Comparison of ENCODE assay signal across 1 cellular context in the genomic region with DNA sequence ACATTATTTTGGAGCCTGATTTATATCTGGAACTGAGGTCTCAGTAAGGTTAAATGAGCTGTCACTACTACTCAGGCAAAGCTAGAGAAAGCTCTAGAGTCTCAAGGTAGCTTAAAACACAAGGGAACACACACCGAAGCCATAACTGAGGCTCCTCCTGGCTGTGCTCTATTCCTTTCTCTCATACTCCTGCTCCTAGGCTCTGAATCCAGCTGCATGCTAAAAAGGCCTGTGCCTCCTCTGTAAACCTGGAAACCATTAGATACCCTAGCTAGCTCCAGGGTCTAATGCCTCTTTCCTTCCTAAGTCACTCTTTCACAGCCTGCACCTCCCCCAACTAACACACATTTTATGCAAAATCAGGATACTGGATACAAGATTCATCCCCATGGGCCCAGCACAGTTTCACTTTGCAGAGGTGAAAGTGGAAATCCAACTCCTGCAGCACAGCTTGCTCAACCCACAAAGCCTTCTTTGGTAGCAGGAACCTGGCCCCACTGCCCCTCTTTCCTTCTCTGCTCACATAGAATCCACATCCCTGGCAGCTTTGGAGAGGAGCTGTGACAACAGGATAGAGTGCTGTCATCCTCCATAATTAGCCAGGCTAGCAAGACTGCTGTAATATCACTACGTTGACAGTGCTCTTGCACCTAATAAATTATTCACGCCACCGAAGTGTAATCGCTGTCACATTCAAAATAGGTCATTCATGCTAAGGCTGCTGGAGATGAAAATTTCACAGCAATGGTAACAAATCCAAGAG.
TF ChIP-seq lines count a peak whose summit lies in the region.

No MANE protein-coding gene starts in this region.

TF ChIP-seq in HepG2, 621 proteins besides CTCF, POLR2A, EP300 and RAD21:
- TF ChIP-seq, protein P1, sequence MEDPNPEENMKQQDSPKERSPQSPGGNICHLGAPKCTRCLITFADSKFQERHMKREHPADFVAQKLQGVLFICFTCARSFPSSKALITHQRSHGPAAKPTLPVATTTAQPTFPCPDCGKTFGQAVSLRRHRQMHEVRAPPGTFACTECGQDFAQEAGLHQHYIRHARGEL (CRISPR knock-in tag; IDR thresholded peaks at IDR 0.05) = no peak
- TF ChIP-seq RFXANK (CRISPR knock-in tag; IDR thresholded peaks at IDR 0.05) = no peak
- TF ChIP-seq, protein P2, sequence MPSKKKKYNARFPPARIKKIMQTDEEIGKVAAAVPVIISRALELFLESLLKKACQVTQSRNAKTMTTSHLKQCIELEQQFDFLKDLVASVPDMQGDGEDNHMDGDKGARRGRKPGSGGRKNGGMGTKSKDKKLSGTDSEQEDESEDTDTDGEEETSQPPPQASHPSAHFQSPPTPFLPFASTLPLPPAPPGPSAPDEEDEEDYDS (CRISPR knock-in tag; IDR thresholded peaks at IDR 0.05) = no peak
- TF ChIP-seq, protein P3, sequence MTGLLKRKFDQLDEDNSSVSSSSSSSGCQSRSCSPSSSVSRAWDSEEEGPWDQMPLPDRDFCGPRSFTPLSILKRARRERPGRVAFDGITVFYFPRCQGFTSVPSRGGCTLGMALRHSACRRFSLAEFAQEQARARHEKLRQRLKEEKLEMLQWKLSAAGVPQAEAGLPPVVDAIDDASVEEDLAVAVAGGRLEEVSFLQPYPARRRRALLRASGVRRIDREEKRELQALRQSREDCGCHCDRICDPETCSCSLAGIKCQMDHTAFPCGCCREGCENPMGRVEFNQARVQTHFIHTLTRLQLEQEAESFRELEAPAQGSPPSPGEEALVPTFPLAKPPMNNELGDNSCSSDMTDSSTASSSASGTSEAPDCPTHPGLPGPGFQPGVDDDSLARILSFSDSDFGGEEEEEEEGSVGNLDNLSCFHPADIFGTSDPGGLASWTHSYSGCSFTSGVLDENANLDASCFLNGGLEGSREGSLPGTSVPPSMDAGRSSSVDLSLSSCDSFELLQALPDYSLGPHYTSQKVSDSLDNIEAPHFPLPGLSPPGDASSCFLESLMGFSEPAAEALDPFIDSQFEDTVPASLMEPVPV (CRISPR knock-in tag; IDR thresholded peaks at IDR 0.05) = no peak
- TF ChIP-seq ZNF468 (CRISPR knock-in tag; IDR thresholded peaks at IDR 0.05) = no peak
- TF ChIP-seq ZNF614 (CRISPR knock-in tag; IDR thresholded peaks at IDR 0.05; ENCODE audit: borderline replicate concordance) = no peak
- TF ChIP-seq, protein P4, sequence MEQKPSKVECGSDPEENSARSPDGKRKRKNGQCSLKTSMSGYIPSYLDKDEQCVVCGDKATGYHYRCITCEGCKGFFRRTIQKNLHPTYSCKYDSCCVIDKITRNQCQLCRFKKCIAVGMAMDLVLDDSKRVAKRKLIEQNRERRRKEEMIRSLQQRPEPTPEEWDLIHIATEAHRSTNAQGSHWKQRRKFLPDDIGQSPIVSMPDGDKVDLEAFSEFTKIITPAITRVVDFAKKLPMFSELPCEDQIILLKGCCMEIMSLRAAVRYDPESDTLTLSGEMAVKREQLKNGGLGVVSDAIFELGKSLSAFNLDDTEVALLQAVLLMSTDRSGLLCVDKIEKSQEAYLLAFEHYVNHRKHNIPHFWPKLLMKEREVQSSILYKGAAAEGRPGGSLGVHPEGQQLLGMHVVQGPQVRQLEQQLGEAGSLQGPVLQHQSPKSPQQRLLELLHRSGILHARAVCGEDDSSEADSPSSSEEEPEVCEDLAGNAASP (CRISPR knock-in tag; IDR thresholded peaks at IDR 0.05; ENCODE audit: borderline replicate concordance) = no peak
- no peak for TF ChIP-seq KMT2B (CRISPR knock-in tag; IDR thresholded peaks at IDR 0.05)
